ENCODE assay signal across 26 cellular contexts in genomic region chrX:134736351-134736750, GRCh38.
"Had no signal": no experiment of that assay in that cellular context is flagged by ENCODE, and none has a peak within 500 bp of the region (broad histone marks: within the 10 kb centered on the region; RNA-seq: fewer than 3 reads in every experiment).

No MANE protein-coding gene starts in this region.

- H3K4me3 ChIP-seq: adrenal gland, breast epithelium had no signal

- H3K36me3 ChIP-seq: adrenal gland, breast epithelium had no signal

- H3K9ac ChIP-seq: KMS-11 had no signal

- FAIRE-seq: RCC 7860 had no signal

- H3K4me2 ChIP-seq: KMS-11 had no signal

- H3K27ac ChIP-seq: adrenal gland, breast epithelium, KMS-11 had no signal

- DNase-seq: activated CD4-positive, alpha-beta T cell treated with anti-CD3 and anti-CD28 coated beads for 4 hours; activated CD8-positive, alpha-beta memory T cell treated with anti-CD3 and anti-CD28 coated beads, Interleukin-2, amount 50 U/mL, for 4 hours; activated CD8-positive, alpha-beta T cell treated with anti-CD3 and anti-CD28 coated beads for 36 hours; activated naive CD4-positive, alpha-beta T cell treated with anti-CD3 and anti-CD28 coated beads, Interleukin-2, amount 50 U/mL, for 16 hours; activated naive CD8-positive, alpha-beta T cell treated with anti-CD3 and anti-CD28 coated beads, Interleukin-2, amount 10 ng/mL, durations not matched to agents 7 days and 5 days; activated T-cell treated with anti-CD3 and anti-CD28 coated beads, Interleukin-2, amount 50 U/mL, for 1 hour; anterior cingulate cortex; central memory CD4-positive, alpha-beta T cell; MV-4-11; NCI-H1092 treated with DMSO at 0.1 percent for 48 hours; NCI-H1417 treated with DMSO at 0.1 percent for 48 hours; NCI-H1694; NCI-H2029; NCI-H2107; NCI-H2171 treated with DMSO at 0.1 percent for 48 hours; NCI-H226; NCI-H510A; NCI-H526 treated with DMSO at 0.1 percent for 48 hours; NK-92 treated with Interleukin-12 subunit alpha and Interleukin-12 subunit beta, amount 100 ng/mL, for 24 hours; SHP77 had no signal

- H3K9me3 ChIP-seq: adrenal gland, breast epithelium had no signal

- H3K4me1 ChIP-seq: breast epithelium had no signal

- ATAC-seq: activated CD4-positive, CD25-positive, alpha-beta regulatory T cell treated with anti-CD3 and anti-CD28 coated beads, Interleukin-2, amount 50 U/mL, for 24 hours; activated CD8-positive, alpha-beta T cell treated with anti-CD3 and anti-CD28 coated beads for 36 hours had no signal

- H3K27me3 Mint-ChIP-seq: activated CD8-positive, alpha-beta T cell treated with anti-CD3 and anti-CD28 coated beads for 36 hours had no signal

- H3K4me1 Mint-ChIP-seq: activated naive CD8-positive, alpha-beta T cell treated with anti-CD3 and anti-CD28 coated beads, Interleukin-2, amount 10 ng/mL, durations not matched to agents 7 days and 5 days had no signal

- H3K27ac Mint-ChIP-seq: activated CD8-positive, alpha-beta T cell treated with anti-CD3 and anti-CD28 coated beads for 36 hours; activated naive CD8-positive, alpha-beta T cell treated with anti-CD3 and anti-CD28 coated beads, Interleukin-2, amount 10 ng/mL, durations not matched to agents 7 days and 5 days; T-helper 1 cell treated with Interleukin-12 subunit alpha and Interleukin-12 subunit beta and Interleukin-4 antibody, amounts not matched to agents 30 μg/mL and 1 μg/mL, for 36 hours had no signal

- H3K4me3 Mint-ChIP-seq: activated CD8-positive, alpha-beta T cell treated with anti-CD3 and anti-CD28 coated beads for 36 hours; activated naive CD8-positive, alpha-beta T cell treated with anti-CD3 and anti-CD28 coated beads, Interleukin-2, amount 10 ng/mL, durations not matched to agents 7 days and 5 days; T-helper 1 cell treated with Interleukin-12 subunit alpha and Interleukin-12 subunit beta and Interleukin-4 antibody, amounts not matched to agents 30 μg/mL and 1 μg/mL, for 36 hours had no signal

- H3K9me3 Mint-ChIP-seq: activated CD8-positive, alpha-beta T cell treated with anti-CD3 and anti-CD28 coated beads for 36 hours; activated naive CD8-positive, alpha-beta T cell treated with anti-CD3 and anti-CD28 coated beads, Interleukin-2, amount 10 ng/mL, durations not matched to agents 7 days and 5 days; T-helper 1 cell treated with Interleukin-12 subunit alpha and Interleukin-12 subunit beta and Interleukin-4 antibody, amounts not matched to agents 30 μg/mL and 1 μg/mL, for 36 hours had no signal

- H3K36me3 Mint-ChIP-seq: activated naive CD8-positive, alpha-beta T cell treated with anti-CD3 and anti-CD28 coated beads, Interleukin-2, amount 10 ng/mL, durations not matched to agents 7 days and 5 days had no signal
